In the genomic region with DNA sequence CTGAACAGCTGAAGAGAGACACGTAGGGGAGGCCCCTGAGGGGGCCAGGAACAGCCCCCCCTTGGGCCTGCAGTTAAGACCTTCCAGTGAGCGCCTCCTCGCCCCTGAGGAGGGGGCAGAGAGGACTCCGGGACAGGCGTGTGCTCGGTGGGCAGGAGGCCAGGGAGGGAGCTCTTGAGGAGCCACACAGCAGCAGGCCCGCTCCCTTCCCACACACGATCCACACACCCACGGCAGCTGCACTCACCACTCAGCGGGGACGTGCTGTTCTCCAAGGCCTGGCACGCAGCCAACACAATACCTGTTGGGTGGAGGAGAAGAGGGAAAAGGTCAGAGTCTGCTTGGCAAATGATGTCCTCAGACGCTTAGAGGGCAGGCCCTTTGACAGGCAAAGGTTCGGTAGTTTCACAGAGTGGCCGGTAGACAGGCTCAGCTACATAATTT, we compare ENCODE assay signal across 14 cellular contexts. TPM values are rescaled to one million over a fixed set of nuclear protein-coding genes. Genes with fewer than 3 reads are reported as not detected.
DNase-seq lines count a peak whose midpoint lies in the region; ATAC-seq and TF ChIP-seq lines count a peak whose summit lies in the region.
"Had no signal": no experiment of that assay in that cellular context is flagged by ENCODE, and none has a peak within 500 bp of the region (broad histone marks: within the 10 kb centered on the region; RNA-seq: fewer than 3 reads in every experiment).

No MANE protein-coding gene starts in this region.

- POLR2A ChIA-PET in RWPE1 (lab: Yijun Ruan, JAX; ENCODE audit: low non-redundant PET), result no interaction called here

- ATAC-seq in left lobe of liver (peak; percentile 95), HG02840 (IDR thresholded peaks at IDR 0.05; ENCODE audit: low FRiP score, unreplicated experiment) (no peak), HG03432 (IDR thresholded peaks at IDR 0.05; ENCODE audit: unreplicated experiment) (no peak), GM18517 (IDR thresholded peaks at IDR 0.05; ENCODE audit: unreplicated experiment) (no peak)
- ATAC-seq: activated CD4-positive, alpha-beta T cell treated with anti-CD3 and anti-CD28 coated beads for 36 hours had no signal

- DNase-seq in COR-L47 (lab: John Stamatoyannopoulos, UW) (peak; percentile 75), NCI-H1417 (lab: John Stamatoyannopoulos, UW) (peak; percentile 89 to 96 (median 92)), RWPE1 (ENCODE audit: low spot score) (no peak), left lobe of liver (ENCODE audit: low spot score) (peak; percentile 95), EL (no peak)
- DNase-seq: activated CD4-positive, alpha-beta T cell treated with anti-CD3 and anti-CD28 coated beads for 36 hours; activated naive CD4-positive, alpha-beta T cell; foreskin fibroblast; GOT3; sigmoid colon had no signal

- no peak for TF ChIP-seq CTCF in RWPE1 (conservative IDR thresholded peaks at IDR 0.05; ENCODE audit: low read depth)

- CTCF ChIA-PET in RWPE1 (lab: Yijun Ruan, JAX), result no interaction called here

- H3K27ac ChIP-seq in RWPE1, result peak overlapping the region; percentile 29; the same call in 1 of the 2 replicates
- H3K27ac ChIP-seq: sigmoid colon, SK-N-MC had no signal

RNA-seq across cellular contexts. Expression of a gene that starts 39.0 kb away (rescaled TPM):
- 5.0 TPM for total RNA-seq in left lobe of liver

Comparison
In these comparisons a context has a peak if more than half of its experiments do, and no peak if none do; other contexts are left out.
1. DNase-seq: peak in COR-L47 (single experiment), NCI-H1417 (3 of 3) and left lobe of liver (single experiment); none in RWPE1 (single experiment) and EL (single experiment).